15 cellular contexts compared by ENCODE assay signal in the genomic region with DNA sequence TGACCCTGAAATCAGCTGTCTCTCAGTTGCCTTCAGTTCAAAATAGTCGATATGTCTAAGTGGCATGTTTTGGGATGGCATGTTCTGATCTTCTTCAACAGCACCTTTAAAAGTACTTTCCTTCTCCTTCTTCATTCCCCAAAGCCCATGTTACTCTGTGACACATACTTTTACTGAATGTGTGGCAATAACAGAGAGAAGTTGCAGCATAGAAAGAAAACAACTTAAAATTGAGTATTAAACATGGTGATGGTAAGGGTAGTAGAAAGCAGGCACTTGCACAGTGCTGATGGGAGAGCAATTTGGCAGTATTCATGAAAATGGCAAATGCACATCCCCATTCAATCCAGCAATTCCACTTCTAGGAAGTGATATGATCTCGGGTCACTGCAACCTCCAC. TPM values are rescaled to one million over a fixed set of nuclear protein-coding genes. Genes with fewer than 3 reads are reported as not detected.
A peak's percentile ranks its signal among the peaks of the same experiment; 100 is the strongest.
DNase-seq lines count a peak whose midpoint lies in the region; ATAC-seq and TF ChIP-seq lines count a peak whose summit lies in the region.
"Had no signal": no experiment of that assay in that cellular context is flagged by ENCODE, and none has a peak within 500 bp of the region (broad histone marks: within the 10 kb centered on the region; RNA-seq: fewer than 3 reads in every experiment).

No MANE protein-coding gene starts in this region.

- H2AK5ac ChIP-seq in IMR-90 (ENCODE audit: low read depth, low read length), result no peak overlapping the region

- H4K8ac ChIP-seq in IMR-90 (ENCODE audit: low read depth in 2 of 2, low read length in 2 of 2), result no peak overlapping the region

- H2BK120ac ChIP-seq in IMR-90 (ENCODE audit: low read depth, low read length), result no peak overlapping the region

- H3K79me1 ChIP-seq in IMR-90 (ENCODE audit: low read depth in 1 of 2, low read length in 2 of 2), result no peaks in the 10 kb centered on the region

- no peak overlapping the region for H2BK20ac ChIP-seq in IMR-90 (ENCODE audit: low read depth, low read length)

- dilution Hi-C loops in IMR-90 (cut with HindIII; ENCODE audit: low sequenced_read_pairs, unreplicated experiment), result no loop called here

- no peaks in the 10 kb centered on the region for H4K20me1 ChIP-seq in IMR-90 (ENCODE audit: insufficient read depth, low read length)

- TF ChIP-seq CTCF in AG10803 (conservative IDR thresholded peaks at IDR 0.05; ENCODE audit: low read length), result no peak
- no peak for TF ChIP-seq CTCF in IMR-90 (conservative IDR thresholded peaks at IDR 0.05; ENCODE audit: low read depth, low read length)
- TF ChIP-seq CTCF in tibial artery (IDR thresholded peaks at IDR 0.05), result no peak

- H3K56ac ChIP-seq in IMR-90 (ENCODE audit: extremely low read depth, insufficient read depth, low read length), result no peak overlapping the region

- peak; percentile 30 for DNase-seq in AG10803 (ENCODE audit: low read depth)
- DNase-seq in IMR-90, result no peak
- DNase-seq in adipocyte (ENCODE audit: low read depth), result peak; percentile 52
- peak; percentile 9 for DNase-seq in fibroblast of peridontal ligament (ENCODE audit: extremely low read depth)
- DNase-seq in iPS-NIHi11 (ENCODE audit: low spot score), result no peak
- no peak for DNase-seq in tibial artery
- DNase-seq: DMS 273 treated with DMSO at 0.1 percent for 48 hours, GF-D8, NCI-H1436, NCI-H2081, NCI-H510A treated with DMSO at 0.1 percent for 48 hours, SHP77 had no signal

- no peak overlapping the region for H2AFZ ChIP-seq in IMR-90 (replicated peaks; ENCODE audit: low read length, poor library complexity)

- CTCF ChIA-PET in IMR-90 (lab: Yijun Ruan, JAX), result no interaction called here

- H4K91ac ChIP-seq in IMR-90 (ENCODE audit: insufficient read depth, low read depth, low read length), result no peak overlapping the region

- intact Hi-C loops in IMR-90 (cut with micrococcal nuclease) (no loop called here), tibial artery (cut with DNase I; ENCODE audit: low total_unique reads) (no loop called here)

- POLR2A ChIA-PET in IMR-90 (lab: Charles Lee; ENCODE audit: unreplicated experiment), result no interaction called here

- ATAC-seq in IMR-90 (ENCODE audit: low read depth), result no peak; the same call in 1 of the 2 replicates
- ATAC-seq in GM19452 (IDR thresholded peaks at IDR 0.05; ENCODE audit: unreplicated experiment), result no peak
- ATAC-seq: A549 had no signal

- no TSS peak for BruUV-seq in IMR-90 (replicated peaks; lab: Mats Ljungman, UMichigan)

- H3K9me3 ChIP-seq in IMR-90 (ENCODE audit: control insufficient read depth, insufficient read depth, low read length) (no peaks in the 10 kb centered on the region), adipocyte (ENCODE audit: control insufficient read depth, low read length) (no peaks in the 10 kb centered on the region), tibial artery (no peaks in the 10 kb centered on the region)
- H3K9me3 ChIP-seq: A549 had no signal

- H3K27ac ChIP-seq in IMR-90 (ENCODE audit: insufficient read depth, low read length) (no peak overlapping the region), tibial artery (no peak overlapping the region)
- H3K27ac ChIP-seq: A549, C4-2B had no signal

- no CpG with 5 or more reads among the region's 2 CpGs for WGBS in IMR-90 (ENCODE audit: extremely low coverage in 2 of 2, insufficient read length in 1 of 2), 2 experiments

- no peaks in the 10 kb centered on the region for H3K36me3 ChIP-seq in IMR-90 (ENCODE audit: control insufficient read depth, insufficient read depth, low read length)
- H3K36me3 ChIP-seq in adipocyte (ENCODE audit: control insufficient read depth, insufficient read depth, low read length, severe bottlenecking), result no peaks in the 10 kb centered on the region
- H3K36me3 ChIP-seq in tibial artery, result no peaks in the 10 kb centered on the region

- no peak overlapping the region for H3K4me3 ChIP-seq in AG10803 (ENCODE audit: low read length)
- H3K4me3 ChIP-seq in IMR-90 (ENCODE audit: insufficient read depth, low read depth, low read length), result no peak overlapping the region
- no peak overlapping the region for H3K4me3 ChIP-seq in adipocyte (ENCODE audit: low read length)
- no peak overlapping the region for H3K4me3 ChIP-seq in tibial artery
- H3K4me3 ChIP-seq: A549 had no signal

- no peak overlapping the region for H3K14ac ChIP-seq in IMR-90 (replicated peaks; ENCODE audit: low read depth, low read length)

- no peak overlapping the region for H4K5ac ChIP-seq in IMR-90 (ENCODE audit: low read depth, low read length)

- no peak overlapping the region for H3K9ac ChIP-seq in IMR-90 (ENCODE audit: low read depth, low read length)
- H3K9ac ChIP-seq in adipocyte (ENCODE audit: low read length), result no peak overlapping the region

- H3K4ac ChIP-seq in IMR-90 (ENCODE audit: low read depth, low read length), result no peak overlapping the region

- in situ Hi-C loops in IMR-90 (cut with MboI; ENCODE audit: low sequenced_read_pairs), result no loop called here

- H3K27me3 ChIP-seq in IMR-90 (ENCODE audit: control insufficient read depth, insufficient read depth, low read length) (peaks cover 3% of the 10 kb centered on the region), adipocyte (replicated peaks; ENCODE audit: control insufficient read depth, insufficient read depth, low read length) (no peaks in the 10 kb centered on the region), tibial artery (no peaks in the 10 kb centered on the region)

- H3K23ac ChIP-seq in IMR-90 (ENCODE audit: low read depth, low read length), result no peak overlapping the region

- no peak overlapping the region for H2BK15ac ChIP-seq in IMR-90 (ENCODE audit: low read depth, low read length)

- H3K18ac ChIP-seq in IMR-90 (ENCODE audit: low read depth, low read length), result no peak overlapping the region

- H3K4me2 ChIP-seq in IMR-90 (ENCODE audit: low read depth, low read length), result no peak overlapping the region
- H3K4me2 ChIP-seq: A549 had no signal

- H2AK9ac ChIP-seq in IMR-90 (replicated peaks; ENCODE audit: low read depth, low read length, poor library complexity), result no peak overlapping the region

- no peak overlapping the region for H2BK5ac ChIP-seq in IMR-90 (ENCODE audit: low read depth, low read length, poor library complexity, severe bottlenecking)

- TF ChIP-seq POLR2A in IMR-90 (IDR thresholded peaks at IDR 0.05; ENCODE audit: low read depth, low read length), result no peak

- H3K4me1 ChIP-seq in IMR-90 (ENCODE audit: control insufficient read depth, insufficient read depth, low read length) (no peaks in the 10 kb centered on the region), adipocyte (ENCODE audit: control insufficient read depth, insufficient read depth, low read length) (peaks cover 27% of the 10 kb centered on the region), tibial artery (peaks cover 0 to 5% (median 2%) of the 10 kb centered on the region in 4 donors)
- H3K4me1 ChIP-seq: A549 had no signal

- TF ChIP-seq RAD21 in IMR-90 (IDR thresholded peaks at IDR 0.05; ENCODE audit: low read length), result no peak

- no peaks in the 10 kb centered on the region for H3K9me1 ChIP-seq in IMR-90 (ENCODE audit: insufficient read depth, low read length)

TF ChIP-seq in IMR-90, 13 proteins besides CTCF, POLR2A, EP300 and RAD21:
- peak; percentile 85 for TF ChIP-seq CEBPB (IDR thresholded peaks at IDR 0.05; ENCODE audit: low read depth, low read length)
- TF ChIP-seq, protein P1, sequence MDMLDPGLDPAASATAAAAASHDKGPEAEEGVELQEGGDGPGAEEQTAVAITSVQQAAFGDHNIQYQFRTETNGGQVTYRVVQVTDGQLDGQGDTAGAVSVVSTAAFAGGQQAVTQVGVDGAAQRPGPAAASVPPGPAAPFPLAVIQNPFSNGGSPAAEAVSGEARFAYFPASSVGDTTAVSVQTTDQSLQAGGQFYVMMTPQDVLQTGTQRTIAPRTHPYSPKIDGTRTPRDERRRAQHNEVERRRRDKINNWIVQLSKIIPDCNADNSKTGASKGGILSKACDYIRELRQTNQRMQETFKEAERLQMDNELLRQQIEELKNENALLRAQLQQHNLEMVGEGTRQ (IDR thresholded peaks at IDR 0.05; ENCODE audit: low read depth, low read length), result no peak

RNA-seq across cellular contexts. Expression of a gene that starts 12.3 kb away (rescaled TPM):
- 5.0 and 10.3 TPM in 2 replicates for total RNA-seq in IMR-90 (2012; rRNA removed)
- polyA plus RNA-seq in IMR-90 (2012; rRNA removed), result 1.3 and 2.7 TPM in 2 replicates
- polyA plus RNA-seq in IMR-90 (2012; cell fraction: cytosol; rRNA removed), result 0.47 and 0.73 TPM in 2 replicates
- 0.90 and 4.3 TPM in 2 replicates for polyA plus RNA-seq in IMR-90 (2012; cell fraction: nucleus; rRNA removed; ENCODE audit: low replicate concordance)

Comparison
In these comparisons a context has a peak if more than half of its experiments do, and no peak if none do; other contexts are left out.
1. DNase-seq: peak in AG10803 (single experiment), adipocyte (single experiment) and fibroblast of peridontal ligament (single experiment); none in IMR-90 (single experiment), iPS-NIHi11 (single experiment) and tibial artery (0 of 2).